ENCODE assay signal across 13 cellular contexts in the genomic region with DNA sequence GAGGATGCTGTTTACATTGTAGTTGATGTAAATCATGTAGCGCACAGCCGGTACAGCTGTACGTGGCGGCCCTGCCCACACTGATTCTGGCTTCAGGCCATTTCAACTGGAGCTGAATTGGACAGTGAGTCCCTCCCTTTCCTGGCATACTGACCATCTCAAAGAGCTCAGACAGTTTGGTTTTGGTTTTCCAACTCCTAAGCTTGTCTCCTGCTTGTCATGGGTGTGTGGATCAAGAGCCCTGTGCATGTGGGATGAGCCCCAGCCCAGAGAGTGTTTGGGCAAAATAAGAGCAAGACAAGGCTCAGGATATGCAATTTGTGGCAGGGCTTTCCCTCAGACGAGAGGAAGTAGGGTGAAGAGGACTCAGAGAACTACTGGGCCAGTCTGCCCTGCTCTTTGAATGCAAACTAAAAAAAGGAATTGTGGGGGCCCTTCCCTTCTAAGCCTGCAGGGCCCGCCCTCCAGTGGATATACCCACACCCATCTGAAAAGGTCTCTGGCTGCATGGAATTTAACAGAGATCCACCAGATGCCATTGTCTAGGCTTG. TPM values are rescaled to one million over a fixed set of nuclear protein-coding genes. Genes with fewer than 3 reads are reported as not detected.
DNase-seq lines count a peak whose midpoint lies in the region; ATAC-seq and TF ChIP-seq lines count a peak whose summit lies in the region.
"Had no signal": no experiment of that assay in that cellular context is flagged by ENCODE, and none has a peak within 500 bp of the region (broad histone marks: within the 10 kb centered on the region; RNA-seq: fewer than 3 reads in every experiment).

No MANE protein-coding gene starts in this region.

- 24% methylated on average over 6 of the region's 6 CpGs for WGBS in right cardiac atrium

- H3K27me3 Mint-ChIP-seq in activated CD4-positive, alpha-beta T cell treated with anti-CD3 and anti-CD28 coated beads for 36 hours: no peaks in the 10 kb centered on the region

- H3K36me3 ChIP-seq in adipocyte (ENCODE audit: control insufficient read depth, insufficient read depth, low read length, severe bottlenecking) (no peaks in the 10 kb centered on the region), tibial artery (no peaks in the 10 kb centered on the region)
- H3K36me3 ChIP-seq: HAP-1, tibial nerve had no signal

- TF ChIP-seq CTCF in tibial artery (IDR thresholded peaks at IDR 0.05): no peak

- H3K4me3 ChIP-seq in adipocyte (ENCODE audit: low read length): peak overlapping the region; percentile 13
- no peak overlapping the region for H3K4me3 ChIP-seq in right cardiac atrium (ENCODE audit: low read length)
- no peak overlapping the region for H3K4me3 ChIP-seq in tibial artery
- H3K4me3 ChIP-seq: HAP-1, SK-N-MC, tibial nerve had no signal

- H3K27ac Mint-ChIP-seq in activated CD4-positive, alpha-beta T cell treated with anti-CD3 and anti-CD28 coated beads for 36 hours: no peak overlapping the region
- H3K27ac Mint-ChIP-seq: activated T-cell treated with anti-CD3 and anti-CD28 coated beads, Interleukin-2, amount 50 U/mL, for 72 hours had no signal

- CTCF ChIA-PET in activated CD4-positive, alpha-beta T cell treated with anti-CD3 and anti-CD28 coated beads for 36 hours (lab: Charles Lee): interaction anchor here (0.6 kb wide), 1 partner anchor 112 kb away, joined by 3 read pairs; no protein-coding TSS in a partner anchor

- H3K4me1 ChIP-seq in adipocyte (ENCODE audit: control insufficient read depth, insufficient read depth, low read length): peaks cover 49% of the 10 kb centered on the region
- H3K4me1 ChIP-seq in right cardiac atrium (ENCODE audit: control insufficient read depth, insufficient read depth, low read length): peaks cover 10% of the 10 kb centered on the region
- H3K4me1 ChIP-seq in tibial artery: peaks cover 0 to 75% (median 36%) of the 10 kb centered on the region in 4 donors
- H3K4me1 ChIP-seq: HAP-1 had no signal

- H3K9me3 ChIP-seq in adipocyte (ENCODE audit: control insufficient read depth, low read length): no peaks in the 10 kb centered on the region
- H3K9me3 ChIP-seq in right cardiac atrium (ENCODE audit: control insufficient read depth, low read length): no peaks in the 10 kb centered on the region
- H3K9me3 ChIP-seq in tibial artery: no peaks in the 10 kb centered on the region
- H3K9me3 ChIP-seq: HAP-1, tibial nerve had no signal

- H3K4me3 Mint-ChIP-seq in activated CD4-positive, alpha-beta T cell treated with anti-CD3 and anti-CD28 coated beads for 36 hours: no peak overlapping the region
- H3K4me3 Mint-ChIP-seq: activated T-cell treated with anti-CD3 and anti-CD28 coated beads, Interleukin-2, amount 50 U/mL, for 72 hours had no signal

- intact Hi-C loops in right cardiac atrium (cut with DNase I): no loop called here
- intact Hi-C loops in tibial artery (cut with DNase I; ENCODE audit: low total_unique reads): loop anchor here (5.0 kb wide), 1 partner anchor 59 kb away; no protein-coding TSS in a partner anchor
- intact Hi-C loops in activated CD4-positive, alpha-beta T cell treated with anti-CD3 and anti-CD28 coated beads for 36 hours (cut with DNase I, micrococcal nuclease): no loop called here

- peak overlapping the region; percentile 30 for H3K27ac ChIP-seq in right cardiac atrium (ENCODE audit: low read length)
- H3K27ac ChIP-seq in tibial artery: peak overlapping the region; percentile 46 to 51
- H3K27ac ChIP-seq: SK-N-MC had no signal

- no peaks in the 10 kb centered on the region for H3K27me3 ChIP-seq in adipocyte (replicated peaks; ENCODE audit: control insufficient read depth, insufficient read depth, low read length)
- H3K27me3 ChIP-seq in right cardiac atrium (ENCODE audit: control insufficient read depth, insufficient read depth): no peaks in the 10 kb centered on the region
- no peaks in the 10 kb centered on the region for H3K27me3 ChIP-seq in tibial artery
- H3K27me3 ChIP-seq: tibial nerve had no signal

- peak overlapping the region; percentile 47 for H3K9ac ChIP-seq in adipocyte (ENCODE audit: low read length)

- POLR2A ChIA-PET in activated CD4-positive, alpha-beta T cell treated with anti-CD3 and anti-CD28 coated beads for 36 hours (lab: Charles Lee): no interaction called here

- DNase-seq in NCI-H345 (lab: John Stamatoyannopoulos, UW) (peak; percentile 7), NCI-H345 treated with DMSO at 0.1 percent for 48 hours (lab: John Stamatoyannopoulos, UW; ENCODE audit: unreplicated experiment) (no peak), adipocyte (ENCODE audit: low read depth) (peak; percentile 57), right cardiac atrium (peak in 2 of 3 donors; percentile 59 to 78), tibial artery (peak in 1 of 2 donors; percentile 70), SW 1271 (lab: John Stamatoyannopoulos, UW) (no peak), OCI-M2 (lab: John Stamatoyannopoulos, UW; ENCODE audit: unreplicated experiment) (no peak)
- no peak for DNase-seq in activated CD4-positive, alpha-beta T cell treated with anti-CD3 and anti-CD28 coated beads for 36 hours
- DNase-seq: activated T-cell treated with anti-CD3 and anti-CD28 coated beads, Interleukin-2, amount 50 U/mL, for 72 hours; stimulated activated CD4-positive, alpha-beta T cell treated with anti-CD3 and anti-CD28 coated beads, Interleukin-2, amount 100 ng/mL, for 48 hours had no signal

- H3K4me1 Mint-ChIP-seq in activated CD4-positive, alpha-beta T cell treated with anti-CD3 and anti-CD28 coated beads for 36 hours: no peaks in the 10 kb centered on the region

- ATAC-seq in right cardiac atrium: peak; percentile 59 to 72
- ATAC-seq in activated CD4-positive, alpha-beta T cell treated with anti-CD3 and anti-CD28 coated beads for 36 hours: no peak
- ATAC-seq: activated T-cell treated with anti-CD3 and anti-CD28 coated beads, Interleukin-2, amount 50 U/mL, for 72 hours had no signal

- no peaks in the 10 kb centered on the region for H3K9me3 Mint-ChIP-seq in activated CD4-positive, alpha-beta T cell treated with anti-CD3 and anti-CD28 coated beads for 36 hours (ENCODE audit: low read depth)
- H3K9me3 Mint-ChIP-seq: activated T-cell treated with anti-CD3 and anti-CD28 coated beads, Interleukin-2, amount 50 U/mL, for 72 hours had no signal

- H3K36me3 Mint-ChIP-seq in activated CD4-positive, alpha-beta T cell treated with anti-CD3 and anti-CD28 coated beads for 36 hours (ENCODE audit: low read depth): no peaks in the 10 kb centered on the region

RNA-seq across cellular contexts. Expression of a gene that starts 13.3 kb away (rescaled TPM):
- 10 to 100 TPM; 20.1 to 34.0 (median 21.2) TPM for total RNA-seq in right cardiac atrium
- 11.6 TPM for polyA plus RNA-seq in right cardiac atrium
- 1 to 10 TPM; 2.9 to 3.2 TPM for total RNA-seq in activated CD4-positive, alpha-beta T cell treated with anti-CD3 and anti-CD28 coated beads for 36 hours

Comparison
In these comparisons a context has a peak if more than half of its experiments do, and no peak if none do; other contexts are left out.
1. DNase-seq: peak in NCI-H345 (single experiment), adipocyte (single experiment) and right cardiac atrium (2 of 3); none in NCI-H345 treated with DMSO at 0.1 percent for 48 hours (single experiment), SW 1271 (0 of 2), OCI-M2 (single experiment) and activated CD4-positive, alpha-beta T cell treated with anti-CD3 and anti-CD28 coated beads for 36 hours (single experiment).
2. RNA of a gene that starts 13.3 kb away (total RNA-seq): 20.1 to 34.0 TPM in right cardiac atrium; 2.9 to 3.2 TPM in activated CD4-positive, alpha-beta T cell treated with anti-CD3 and anti-CD28 coated beads for 36 hours; every median in the first group is over 4 times any median in the second.